20 cellular contexts compared by ENCODE assay signal in the genomic region with DNA sequence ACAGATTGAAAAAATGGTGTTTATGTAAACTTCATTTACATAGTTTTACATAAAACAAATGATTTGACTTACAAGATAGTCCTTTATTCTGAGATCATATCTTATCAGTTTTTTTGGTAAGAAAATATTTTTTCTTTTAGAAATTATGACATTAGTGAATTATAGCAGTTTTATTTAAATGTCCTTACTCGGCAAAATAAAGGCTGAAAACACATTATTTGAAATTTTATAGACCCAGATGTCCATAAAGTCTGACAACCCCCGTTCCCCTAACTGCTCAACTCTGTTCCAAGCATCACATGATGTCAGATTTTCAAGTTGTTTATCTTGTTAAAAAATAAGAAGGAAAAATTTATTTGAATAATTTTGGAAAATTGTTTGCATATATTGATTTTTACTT. TPM values are rescaled to one million over a fixed set of nuclear protein-coding genes. Genes with fewer than 3 reads are reported as not detected.
DNase-seq lines count a peak whose midpoint lies in the region; ATAC-seq, FAIRE-seq and TF ChIP-seq lines count a peak whose summit lies in the region.
"Had no signal": no experiment of that assay in that cellular context is flagged by ENCODE, and none has a peak within 500 bp of the region (broad histone marks: within the 10 kb centered on the region; RNA-seq: fewer than 3 reads in every experiment).

No MANE protein-coding gene starts in this region.

- POLR2A ChIA-PET in HepG2 (lab: Yijun Ruan, JAX) (no interaction called here), K562 (lab: Yijun Ruan, JAX) (no interaction called here)

- no peak for FAIRE-seq in HepG2 (lab: Jason Lieb, UNC)
- no peak for FAIRE-seq in K562 (lab: Jason Lieb, UNC)
- FAIRE-seq in kidney (lab: Jason Lieb, UNC): peak; percentile 17
- FAIRE-seq: GM12892, H54 had no signal

- H3K36me3 ChIP-seq in HepG2 (replicated peaks in 1 of 2; ENCODE audit: control insufficient read depth in 1 of 2, insufficient read depth in 2 of 2, low read length in 2 of 2): no peaks in the 10 kb centered on the region
- H3K36me3 ChIP-seq in right lobe of liver: no peaks in the 10 kb centered on the region
- H3K36me3 ChIP-seq in Karpas-422 (ENCODE audit: insufficient read depth, low read length): peaks cover 25% of the 10 kb centered on the region
- no peaks in the 10 kb centered on the region for H3K36me3 ChIP-seq in K562 (ENCODE audit: control insufficient read depth, insufficient read depth, low read length)
- H3K36me3 ChIP-seq in kidney (ENCODE audit: control insufficient read depth in 1 of 2, insufficient read depth in 2 of 2, low read length in 2 of 2): no peaks in the 10 kb centered on the region
- no peaks in the 10 kb centered on the region for H3K36me3 ChIP-seq in MG63
- H3K36me3 ChIP-seq: HAP-1 had no signal

- no peak overlapping the region for H2AFZ ChIP-seq in HepG2 (ENCODE audit: low read length)
- no peak overlapping the region for H2AFZ ChIP-seq in Karpas-422 (ENCODE audit: low read length)
- H2AFZ ChIP-seq in K562 (ENCODE audit: low read depth, low read length): no peak overlapping the region
- H2AFZ ChIP-seq: GM23338 had no signal

- H3K4me3 ChIP-seq in HepG2 (replicated peaks in 1 of 3; ENCODE audit: insufficient read depth in 1 of 3, low read depth in 2 of 3, low read length in 3 of 3): no peak overlapping the region
- H3K4me3 ChIP-seq in right lobe of liver: no peak overlapping the region
- H3K4me3 ChIP-seq in Karpas-422 (ENCODE audit: low read length): no peak overlapping the region
- no peak overlapping the region for H3K4me3 ChIP-seq in K562
- no peak overlapping the region for H3K4me3 ChIP-seq in kidney (ENCODE audit: low read length in 2 of 2)
- H3K4me3 ChIP-seq in MG63: no peak overlapping the region
- H3K4me3 ChIP-seq: GM23338, HAP-1 had no signal

- no peak for TF ChIP-seq POLR2A in HepG2 (IDR thresholded peaks at IDR 0.05; ENCODE audit: insufficient read depth in 1 of 2, low read depth in 2 of 2, low read length in 2 of 2)
- no peak for TF ChIP-seq POLR2A in right lobe of liver (IDR thresholded peaks at IDR 0.05)
- no peak for TF ChIP-seq POLR2A in K562 (conservative IDR thresholded peaks at IDR 0.05)

- H3K9me3 ChIP-seq in HepG2 (ENCODE audit: low read length) (no peaks in the 10 kb centered on the region), right lobe of liver (no peaks in the 10 kb centered on the region), Karpas-422 (ENCODE audit: low read length) (peaks cover 5% of the 10 kb centered on the region; the same call in 1 of the 2 replicates), K562 (replicated peaks; ENCODE audit: control insufficient read depth, insufficient read depth, low read depth, low read length) (no peaks in the 10 kb centered on the region), kidney (ENCODE audit: control insufficient read depth in 1 of 2, low read length in 2 of 2) (no peaks in the 10 kb centered on the region), MG63 (no peaks in the 10 kb centered on the region)
- H3K9me3 ChIP-seq: HAP-1 had no signal

- H3K4me2 ChIP-seq in HepG2 (ENCODE audit: low read depth, low read length): no peak overlapping the region
- no peak overlapping the region for H3K4me2 ChIP-seq in Karpas-422 (ENCODE audit: low read depth, low read length, poor library complexity, severe bottlenecking)
- no peak overlapping the region for H3K4me2 ChIP-seq in K562 (ENCODE audit: insufficient read depth, low read length)
- H3K4me2 ChIP-seq: GM23338 had no signal

- no peak for TF ChIP-seq EP300 in HepG2 (IDR thresholded peaks at IDR 0.05; ENCODE audit: low read depth in 2 of 2, low read length in 2 of 2)
- TF ChIP-seq EP300 in HepG2 (CRISPR knock-in tag; IDR thresholded peaks at IDR 0.05; ENCODE audit: borderline replicate concordance): no peak
- no peak for TF ChIP-seq EP300 in K562 (IDR thresholded peaks at IDR 0.05; ENCODE audit: low read length)

- H3K9me1 ChIP-seq in K562 (ENCODE audit: control insufficient read depth, insufficient read depth, low read length): no peaks in the 10 kb centered on the region

- WGBS in HepG2 (ENCODE audit: low lambda C conversion rate): 6% methylated on average over 2 of the region's 2 CpGs
- 38% methylated on average over 2 of the region's 2 CpGs for WGBS in right lobe of liver (ENCODE audit: insufficient coverage, low coverage, low lambda C conversion rate, missing lambda C conversion rate)
- WGBS in K562 (ENCODE audit: insufficient coverage, low coverage, missing lambda C conversion rate): 13% methylated on average over 2 of the region's 2 CpGs

- intact Hi-C loops in HepG2 (cut with micrococcal nuclease; ENCODE audit: unreplicated experiment) (no loop called here), right lobe of liver (cut with DNase I) (no loop called here), K562 (cut with micrococcal nuclease) (no loop called here), kidney (cut with DNase I) (no loop called here)

- in situ Hi-C loops in HepG2 (cut with HindIII; ENCODE audit: extremely low pct_ligation_motif_present, low pct_unique_long_range_greater_than_20kb): no loop called here
- in situ Hi-C loops in K562 (cut with MboI): no loop called here

- H3K9ac ChIP-seq in HepG2 (ENCODE audit: insufficient read depth, low read depth, low read length): no peak overlapping the region
- H3K9ac ChIP-seq in Karpas-422 (ENCODE audit: low read length): no peak overlapping the region
- no peak overlapping the region for H3K9ac ChIP-seq in K562 (ENCODE audit: insufficient read depth in 1 of 2, low read depth in 2 of 2, low read length in 2 of 2)
- H3K9ac ChIP-seq in kidney (ENCODE audit: low read length in 2 of 2): no peak overlapping the region

- H3K27me3 ChIP-seq in HepG2 (ENCODE audit: control insufficient read depth in 1 of 2, insufficient read depth in 2 of 2, low read length in 2 of 2) (peaks cover 0 to 19% of the 10 kb centered on the region in 2 experiments; a peak in 2 of 5 replicates), right lobe of liver (no peaks in the 10 kb centered on the region), Karpas-422 (ENCODE audit: low read length) (no peaks in the 10 kb centered on the region), K562 (ENCODE audit: control insufficient read depth in 2 of 2, insufficient read depth in 2 of 2, low read length in 2 of 2) (no peaks in the 10 kb centered on the region; a peak in 1 of 5 replicates), MG63 (no peaks in the 10 kb centered on the region)

- no peaks in the 10 kb centered on the region for H4K20me1 ChIP-seq in HepG2 (ENCODE audit: insufficient read depth, low read length)
- no peaks in the 10 kb centered on the region for H4K20me1 ChIP-seq in Karpas-422 (ENCODE audit: insufficient read depth, low read depth, low read length)
- no peaks in the 10 kb centered on the region for H4K20me1 ChIP-seq in K562 (replicated peaks; ENCODE audit: control insufficient read depth, insufficient read depth, low read length)

- H3K27ac ChIP-seq in HepG2 (ENCODE audit: extremely low read length, insufficient read depth, low read length) (no peak overlapping the region), right lobe of liver (no peak overlapping the region), Karpas-422 (ENCODE audit: low read length) (peak overlapping the region; percentile 66), K562 (ENCODE audit: extremely low read depth, low read depth, low read length) (no peak overlapping the region), kidney (ENCODE audit: low read depth in 2 of 2, low read length in 2 of 2) (no peak overlapping the region)

- DNase-seq in HepG2 (ENCODE audit: low spot score): no peak
- DNase-seq in right lobe of liver: no peak
- no peak for DNase-seq in Karpas-422
- DNase-seq in K562 (ENCODE audit: extremely low read depth in 1 of 4, low spot score in 3 of 4): no peak
- DNase-seq in kidney: no peak
- no peak for DNase-seq in MG63
- DNase-seq: 8988T; C1 segment of cervical spinal cord; Calu3; CD4-positive, alpha-beta memory T cell; COR-L47; DMS53; DMS79 treated with DMSO at 0.1 percent for 48 hours; HFFc6 had no signal

- H3K4me1 ChIP-seq in HepG2 (ENCODE audit: insufficient read depth, low read length) (no peaks in the 10 kb centered on the region), right lobe of liver (no peaks in the 10 kb centered on the region), Karpas-422 (ENCODE audit: low read length) (peaks cover 42% of the 10 kb centered on the region), K562 (replicated peaks in 1 of 2; ENCODE audit: control insufficient read depth in 2 of 2, insufficient read depth in 2 of 2, low read length in 2 of 2) (no peaks in the 10 kb centered on the region), kidney (ENCODE audit: control insufficient read depth in 1 of 2, insufficient read depth in 1 of 2, low read depth in 1 of 2, low read length in 2 of 2) (no peaks in the 10 kb centered on the region)

- H3K79me2 ChIP-seq in HepG2 (ENCODE audit: insufficient read depth, low read length): no peaks in the 10 kb centered on the region
- H3K79me2 ChIP-seq in Karpas-422 (ENCODE audit: low read length): peaks cover 9% of the 10 kb centered on the region
- no peaks in the 10 kb centered on the region for H3K79me2 ChIP-seq in K562 (ENCODE audit: control insufficient read depth, insufficient read depth, low read length)

- no peak for TF ChIP-seq RAD21 in HepG2 (CRISPR knock-in tag; IDR thresholded peaks at IDR 0.05)
- no peak for TF ChIP-seq RAD21 in K562 (CRISPR knock-in tag; conservative IDR thresholded peaks at IDR 0.05 in 1 of 2, IDR thresholded peaks at IDR 0.05 in 1 of 2)

- TF ChIP-seq CTCF in HepG2 (CRISPR knock-in tag; IDR thresholded peaks at IDR 0.05): no peak
- no peak for TF ChIP-seq CTCF in right lobe of liver (IDR thresholded peaks at IDR 0.05)
- TF ChIP-seq CTCF in K562 (IDR thresholded peaks at IDR 0.05 in 2 of 3, conservative IDR thresholded peaks at IDR 0.05 in 1 of 3; ENCODE audit: insufficient read depth in 2 of 3, low read depth in 1 of 3, low read length in 3 of 3): no peak
- no peak for TF ChIP-seq CTCF in kidney (IDR thresholded peaks at IDR 0.05; ENCODE audit: borderline replicate concordance, extremely low read depth, insufficient read depth)

- H3K9me2 ChIP-seq in Karpas-422 (replicated peaks; ENCODE audit: insufficient read depth, low read length): no peaks in the 10 kb centered on the region

- ATAC-seq in HepG2 (no peak), right lobe of liver (no peak), K562 (no peak), HG02798 (IDR thresholded peaks at IDR 0.05; ENCODE audit: poor library complexity, unreplicated experiment) (no peak), HG02623 (IDR thresholded peaks at IDR 0.05; ENCODE audit: unreplicated experiment) (no peak)
- ATAC-seq: GM23338 had no signal

- BruUV-seq in HepG2 (replicated peaks; lab: Mats Ljungman, UMichigan): no TSS peak
- no TSS peak for BruUV-seq in K562 (replicated peaks; lab: Mats Ljungman, UMichigan)

- CTCF ChIA-PET in HepG2 (lab: Yijun Ruan, JAX; ENCODE audit: low intra/inter-chr PET ratio, low total read pairs) (no interaction called here), K562 (lab: Yijun Ruan, JAX; ENCODE audit: low intra/inter-chr PET ratio) (no interaction called here)

RNA-seq across cellular contexts. Expression of gene RFC3, which starts 46.7 kb away (rescaled TPM):
- 55.7 and 80.1 TPM in 2 replicates for total RNA-seq in HepG2 (2016; rRNA removed; fragmentation: Illumina TruSeq; extraction: Trizol)
- 9.2 and 9.8 TPM in 2 replicates for total RNA-seq in HepG2 (2016; cell fraction: cytosol; rRNA removed; fragmentation: Illumina TruSeq; extraction: Trizol; ENCODE audit: low read depth)
- 55.6 and 78.6 TPM in 2 replicates for total RNA-seq in HepG2 (2016; cell fraction: insoluble cytoplasmic fraction; rRNA removed; fragmentation: Illumina TruSeq; extraction: Trizol)
- 17.3 and 19.4 TPM in 2 replicates for total RNA-seq in HepG2 (2016; cell fraction: membrane; rRNA removed; fragmentation: Illumina TruSeq; extraction: Trizol)
- 88.7 and 100 TPM in 2 replicates for total RNA-seq in HepG2 (2016; cell fraction: nucleus; rRNA removed; fragmentation: Illumina TruSeq; extraction: Trizol)
- 10.3 and 16.0 TPM in 2 replicates for polyA plus RNA-seq in HepG2 (2011; rRNA removed)
- 7.9 and 8.1 TPM in 2 replicates for polyA plus RNA-seq in HepG2 (2011; cell fraction: cytosol; rRNA removed)
- 13.3 and 17.4 TPM in 2 replicates for polyA plus RNA-seq in HepG2 (2011; cell fraction: nucleus; rRNA removed)
- 9.4 and 21.3 TPM in 2 replicates for polyA plus RNA-seq in HepG2 (2012)
- 3.6 and 3.7 TPM in 2 replicates for polyA plus RNA-seq in HepG2 (2016; cell fraction: cytosol; fragmentation: Illumina TruSeq; extraction: Trizol; ENCODE audit: low read depth)
- polyA plus RNA-seq in HepG2 (2016; cell fraction: insoluble cytoplasmic fraction; fragmentation: Illumina TruSeq; extraction: Trizol; ENCODE audit: low read depth): 80.2 and 84.4 TPM in 2 replicates
- polyA plus RNA-seq in HepG2 (2016; cell fraction: membrane; fragmentation: Illumina TruSeq; extraction: Trizol; ENCODE audit: low read depth): 10.4 and 10.6 TPM in 2 replicates
- 46.4 and 49.2 TPM in 2 replicates for polyA plus RNA-seq in HepG2 (2016; cell fraction: nucleus; fragmentation: Illumina TruSeq; extraction: Trizol; ENCODE audit: insufficient read depth, low read depth)
- 12.9 and 24.6 TPM in 2 replicates for polyA minus RNA-seq in HepG2 (2011; rRNA and poly(A)+ RNA removed; ENCODE audit: low replicate concordance)
- polyA minus RNA-seq in HepG2 (2011; cell fraction: cytosol; rRNA and poly(A)+ RNA removed): 10.2 and 17.7 TPM in 2 replicates
- polyA minus RNA-seq in HepG2 (2011; cell fraction: nucleus; rRNA and poly(A)+ RNA removed): 89.3 and 136 TPM in 2 replicates
- total RNA-seq in right lobe of liver: 1 to 10 TPM; 1.6 to 10.0 (median 2.4) TPM
- 144 and 321 TPM in 2 replicates for total RNA-seq in Karpas-422 (2014; rRNA removed; shearing (Covaris generic); ENCODE audit: low replicate concordance)
- total RNA-seq in K562 (2011; cell fraction: chromatin; rRNA removed; ENCODE audit: low replicate concordance): 22.3 and 63.4 TPM in 2 replicates
- total RNA-seq in K562 (2011; cell fraction: nucleolus; rRNA removed): 15.0 and 17.4 TPM in 2 replicates
- total RNA-seq in K562 (2011; cell fraction: nucleoplasm; rRNA removed): 29.3 and 43.4 TPM in 2 replicates
- total RNA-seq in K562 (2014; rRNA removed): 28.5 and 31.3 TPM in 2 replicates
- 54.0 and 62.7 TPM in 2 replicates for total RNA-seq in K562 (2014; rRNA removed; fragmentation: Illumina TruSeq; extraction: Trizol)
- total RNA-seq in K562 (2015; rRNA removed; fragmentation: Illumina TruSeq; extraction: Trizol): 41.0 and 47.3 TPM in 2 replicates
- total RNA-seq in K562 (2021): 43.1 and 43.6 TPM in 2 replicates
- 40.1 and 61.0 TPM in 2 replicates for polyA plus RNA-seq in K562 (2011; rRNA removed)
- polyA plus RNA-seq in K562 (2011; cell fraction: cytosol; rRNA removed): 11.9 and 23.2 TPM in 2 replicates
- polyA plus RNA-seq in K562 (2011; cell fraction: nucleus; rRNA removed): 30.8 and 38.8 TPM in 2 replicates
- polyA plus RNA-seq in K562 (2012): 27.9 and 33.5 TPM in 2 replicates
- 51.9 and 58.6 TPM in 2 replicates for polyA plus RNA-seq in K562 (2014; fragmentation: Illumina TruSeq; extraction: Trizol)
- polyA plus RNA-seq in K562 (2014; fragmentation: Nextera tagmentation; extraction: Ambion mirVana): 10 to 100 TPM; 81.4 to 94.0 TPM
- 47.1 and 48.8 TPM in 2 replicates for polyA plus RNA-seq in K562 (2014; rRNA removed)
- polyA minus RNA-seq in K562 (2011; rRNA and poly(A)+ RNA removed): 48.2 and 49.2 TPM in 2 replicates
- 17.3 and 18.5 TPM in 2 replicates for polyA minus RNA-seq in K562 (2011; cell fraction: cytosol; rRNA and poly(A)+ RNA removed)
- 46.3 and 78.1 TPM in 2 replicates for polyA minus RNA-seq in K562 (2011; cell fraction: nucleus; rRNA and poly(A)+ RNA removed)
- 8.2 TPM for total RNA-seq in kidney
- 2.7 TPM for polyA plus RNA-seq in kidney (ENCODE audit: insufficient read depth, low read depth, low replicate concordance)
- 42.0 and 46.5 TPM in 2 replicates for total RNA-seq in MG63 (2014; rRNA removed; shearing (Covaris generic); ENCODE audit: low replicate concordance)

Comparison
In these comparisons a context has a peak if more than half of its experiments do, and no peak if none do; other contexts are left out.
1. Of the 241 proteins assayed by ChIP-seq in both HepG2 and K562: peak only in HepG2: none; only in K562: MAFG; in both: MAFF; in neither: 238; mixed calls (peak in some experiments, not most) for 1.